27 cellular contexts compared by ENCODE assay signal in the genomic region with DNA sequence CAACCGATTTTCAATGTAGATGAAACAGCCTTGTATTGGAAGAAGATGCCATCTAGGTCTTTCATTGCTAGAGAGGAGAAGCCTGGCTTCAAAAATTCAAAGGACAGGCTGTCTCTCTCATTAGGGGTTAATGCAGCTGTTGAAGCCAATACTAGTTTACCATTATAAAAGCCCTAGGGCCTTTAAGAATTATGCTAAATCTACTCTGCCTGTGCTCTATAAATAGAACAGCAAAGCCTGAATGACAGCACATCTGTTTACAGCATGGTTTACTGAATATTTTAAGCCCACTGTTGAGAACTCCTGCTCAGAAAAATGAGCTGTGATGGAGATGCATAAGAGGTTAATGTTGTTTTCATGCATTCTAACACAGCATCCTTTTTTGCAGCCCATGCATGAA.
"Had no signal": no experiment of that assay in that cellular context is flagged by ENCODE, and none has a peak within 500 bp of the region (broad histone marks: within the 10 kb centered on the region; RNA-seq: fewer than 3 reads in every experiment).

No MANE protein-coding gene starts in this region.

- H3K36me3 ChIP-seq: colonic mucosa, esophagus muscularis mucosa, esophagus squamous epithelium, gastrocnemius medialis, gastroesophageal sphincter, heart left ventricle, heart right ventricle had no signal

- H3K4me1 ChIP-seq: colonic mucosa, esophagus muscularis mucosa, esophagus squamous epithelium, gastrocnemius medialis, gastroesophageal sphincter, heart left ventricle, heart right ventricle had no signal

- FAIRE-seq: colon, endometrium, endothelial cell of umbilical vein, frontal cortex had no signal

- DNase-seq: colonic mucosa; cortex of kidney; dermis blood vessel endothelial cell; dorsolateral prefrontal cortex; effector CD4-positive, alpha-beta T cell; effector CD8-positive, alpha-beta T cell; effector memory CD4-positive, alpha-beta T cell; effector memory CD8-positive, alpha-beta T cell; endodermal cell; erythroblast; esophagus squamous epithelium; foreskin fibroblast; foreskin keratinocyte; foreskin melanocyte; gastrocnemius medialis; glutamatergic neuron; head of caudate nucleus; heart left ventricle; heart right ventricle had no signal

- H3K4me3 ChIP-seq: colonic mucosa, coronary artery, dorsolateral prefrontal cortex, esophagus muscularis mucosa, esophagus squamous epithelium, gastrocnemius medialis, gastroesophageal sphincter, heart left ventricle, heart right ventricle had no signal

- H3K27me3 ChIP-seq: colonic mucosa, dorsolateral prefrontal cortex, esophagus muscularis mucosa, esophagus squamous epithelium, foreskin keratinocyte, gastrocnemius medialis had no signal

- H3K27ac ChIP-seq: colonic mucosa, coronary artery, dorsolateral prefrontal cortex, epithelial cell of prostate, esophagus muscularis mucosa, esophagus squamous epithelium, foreskin keratinocyte, gastrocnemius medialis, gastroesophageal sphincter, heart left ventricle, heart right ventricle had no signal
